ENCODE assay signal across 8 cellular contexts in genomic region chr17:8221663-8222379, GRCh38. TPM values are rescaled to one million over a fixed set of nuclear protein-coding genes. Genes with fewer than 3 reads are reported as not detected.
DNase-seq lines count a peak whose midpoint lies in the region; ATAC-seq, FAIRE-seq and TF ChIP-seq lines count a peak whose summit lies in the region.

No MANE protein-coding gene starts in this region.

- ATAC-seq in DND-41 (ENCODE audit: insufficient read depth, low read depth) (peak; percentile 63), GM21825 (IDR thresholded peaks at IDR 0.05; ENCODE audit: unreplicated experiment) (peak; percentile 43)

- peaks cover 32% of the 10 kb centered on the region for H3K4me1 ChIP-seq in DND-41 (ENCODE audit: insufficient read depth, low read length)
- H3K4me1 ChIP-seq in SJCRH30 = no peaks in the 10 kb centered on the region

- H3K79me2 ChIP-seq in DND-41 (ENCODE audit: insufficient read depth, low read length) = no peaks in the 10 kb centered on the region; the same call in 1 of the 2 replicates

- FAIRE-seq in frontal cortex (lab: Jason Lieb, UNC) = no peak

- H3K9me3 ChIP-seq in DND-41 (ENCODE audit: insufficient read depth, low read length, severe bottlenecking) (no peaks in the 10 kb centered on the region), SJCRH30 (replicated peaks) (no peaks in the 10 kb centered on the region)

- no peaks in the 10 kb centered on the region for H3K27me3 ChIP-seq in DND-41 (ENCODE audit: insufficient read depth, low read length, poor library complexity)
- no peaks in the 10 kb centered on the region for H3K27me3 ChIP-seq in SJCRH30

- H2AFZ ChIP-seq in DND-41 (ENCODE audit: low read depth, low read length) = peak overlapping the region; percentile 89

- H3K36me3 ChIP-seq in DND-41 (ENCODE audit: insufficient read depth, low read length) (no peaks in the 10 kb centered on the region), SJCRH30 (no peaks in the 10 kb centered on the region)

- H3K4me3 ChIP-seq in DND-41 (ENCODE audit: low read depth in 1 of 2, low read length in 2 of 2) (peak overlapping the region; percentile 32 to 81), SJCRH30 (peak overlapping the region; percentile 66)

- DNase-seq in DND-41 (peak; percentile 88), Kasumi-1 (lab: John Stamatoyannopoulos, UW) (peak; percentile 29 to 54), SJCRH30 (peak; percentile 76 to 90), frontal cortex (ENCODE audit: low spot score in 2 of 2) (peak; percentile 55 to 64), nucleus accumbens (lab: John Stamatoyannopoulos, UW) (peak in 53 of 56 donors; percentile 36 to 95 (median 82)), substantia nigra (lab: John Stamatoyannopoulos, UW) (peak in 48 of 49 donors; percentile 21 to 92 (median 78))
- DNase-seq in activated naive CD4-positive, alpha-beta T cell (lab: John Stamatoyannopoulos, UW) = peak; percentile 85 to 96 (median 87)

- H3K27ac ChIP-seq in DND-41 (ENCODE audit: low read length) (peak overlapping the region; percentile 98), SJCRH30 (peak overlapping the region; percentile 63), substantia nigra (ENCODE audit: low read depth, low read length, poor library complexity, severe bottlenecking) (peak overlapping the region; percentile 99)

- H4K20me1 ChIP-seq in DND-41 (ENCODE audit: insufficient read depth, low read length) = no peaks in the 10 kb centered on the region

- peak overlapping the region; percentile 76 for H3K4me2 ChIP-seq in DND-41 (ENCODE audit: insufficient read depth, low read length)

- H3K9ac ChIP-seq in DND-41 (ENCODE audit: low read depth, low read length) = peak overlapping the region; percentile 89

- peak; percentile 21 for TF ChIP-seq CTCF in DND-41 (IDR thresholded peaks at IDR 0.05; ENCODE audit: borderline replicate concordance, extremely low read depth, low read length, poor library complexity, severe bottlenecking)

RNA-seq across cellular contexts. Expression of gene AURKB, which starts 11.4 kb away (rescaled TPM):
- total RNA-seq in SJCRH30 (2014; rRNA removed; shearing (Covaris generic)) = 108 and 113 TPM in 2 replicates
- 3.7 TPM for total RNA-seq in frontal cortex

RNA-seq across cellular contexts. Expression of gene CTC1, which starts 26.0 kb away (rescaled TPM):
- total RNA-seq in SJCRH30 (2014; rRNA removed; shearing (Covaris generic)) = 6.9 and 8.3 TPM in 2 replicates
- 9.8 TPM for total RNA-seq in frontal cortex

RNA-seq across cellular contexts. Expression of gene PFAS, which starts 27.3 kb away (rescaled TPM):
- 55.8 and 64.6 TPM in 2 replicates for total RNA-seq in SJCRH30 (2014; rRNA removed; shearing (Covaris generic))
- 22.8 TPM for total RNA-seq in frontal cortex

RNA-seq across cellular contexts. Expression of gene BORCS6, which starts 31.8 kb away (rescaled TPM):
- total RNA-seq in SJCRH30 (2014; rRNA removed; shearing (Covaris generic)) = 1.9 and 2.2 TPM in 2 replicates
- total RNA-seq in frontal cortex = 7.7 TPM

RNA-seq across cellular contexts. Expression of gene TMEM107, which starts 45.6 kb away (rescaled TPM):
- 13.0 and 19.8 TPM in 2 replicates for total RNA-seq in SJCRH30 (2014; rRNA removed; shearing (Covaris generic))
- 23.6 TPM for total RNA-seq in frontal cortex

Comparison
In these comparisons a context has a peak if more than half of its experiments do, and no peak if none do; other contexts are left out.
1. Peak in every context shown above with its lines: DNase-seq, ATAC-seq, H3K4me3 ChIP-seq and H3K27ac ChIP-seq.
2. RNA of gene AURKB, which starts 11.4 kb away (total RNA-seq): 108 to 113 TPM in SJCRH30; 3.7 TPM in frontal cortex (single experiment); every median in the first group is over 10 times any median in the second.